21 cellular contexts compared by ENCODE assay signal in the genomic region with DNA sequence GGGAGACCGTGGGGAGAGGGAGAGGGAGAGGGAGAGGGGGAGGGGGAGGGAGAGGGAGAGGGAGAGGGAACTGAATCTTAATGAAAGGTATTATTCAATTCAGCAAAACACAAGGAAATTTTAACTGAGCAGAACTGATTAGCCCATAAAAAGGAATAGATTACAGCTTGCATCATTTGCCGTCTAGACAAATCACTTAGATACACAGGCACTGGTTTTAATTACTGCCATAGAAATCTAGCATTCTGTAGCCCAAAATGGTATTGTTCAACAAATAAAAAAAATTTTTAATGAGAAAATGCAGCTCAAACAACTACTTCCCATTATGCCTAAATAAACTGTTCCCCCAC. TPM values are rescaled to one million over a fixed set of nuclear protein-coding genes. Genes with fewer than 3 reads are reported as not detected.
"Had no signal": no experiment of that assay in that cellular context is flagged by ENCODE, and none has a peak within 500 bp of the region (broad histone marks: within the 10 kb centered on the region; RNA-seq: fewer than 3 reads in every experiment).

No MANE protein-coding gene starts in this region.

- H3K9me3 ChIP-seq: colonic mucosa, gastrocnemius medialis, mucosa of descending colon, neutrophil, sigmoid colon, stomach, thoracic aorta, transverse colon had no signal

- H3K36me3 ChIP-seq: colonic mucosa, gastrocnemius medialis, neutrophil, sigmoid colon, stomach, thoracic aorta, transverse colon had no signal

- H3K36me3 Mint-ChIP-seq: naive thymus-derived CD8-positive, alpha-beta T cell had no signal

- DNase-seq: colonic mucosa; dermis blood vessel endothelial cell; endodermal cell; erythroblast; gastrocnemius medialis; islet precursor cell; naive thymus-derived CD8-positive, alpha-beta T cell; sigmoid colon; stimulated activated CD4-positive, alpha-beta T cell treated with anti-CD3 and anti-CD28 coated beads, Interleukin-2, amount 100 ng/mL, for 24 hours; stimulated activated naive CD4-positive, alpha-beta T cell; stomach; substantia nigra; transverse colon had no signal

- ATAC-seq: gastrocnemius medialis; left lobe of liver; mucosa of descending colon; naive thymus-derived CD8-positive, alpha-beta T cell had no signal

- H3K4me3 Mint-ChIP-seq: endodermal cell; naive thymus-derived CD8-positive, alpha-beta T cell had no signal

- H3K27ac Mint-ChIP-seq: endodermal cell; naive thymus-derived CD8-positive, alpha-beta T cell had no signal

- H3K4me3 ChIP-seq: colonic mucosa, gastrocnemius medialis, mucosa of descending colon, sigmoid colon, skin epidermis, stomach, thoracic aorta, transverse colon had no signal

- H3K27ac ChIP-seq: colonic mucosa, gastrocnemius medialis, neutrophil, sigmoid colon, skin epidermis, stomach, thoracic aorta, transverse colon had no signal

RNA-seq across cellular contexts. Expression of gene KCNF1, which starts 7.9 kb away (rescaled TPM):
- total RNA-seq: fibroblast of villous mesenchyme; gastrocnemius medialis; left lobe of liver; lower leg skin; naive thymus-derived CD8-positive, alpha-beta T cell; osteocyte; thoracic aorta had no signal
